18 cellular contexts compared by ENCODE assay signal in the genomic region with DNA sequence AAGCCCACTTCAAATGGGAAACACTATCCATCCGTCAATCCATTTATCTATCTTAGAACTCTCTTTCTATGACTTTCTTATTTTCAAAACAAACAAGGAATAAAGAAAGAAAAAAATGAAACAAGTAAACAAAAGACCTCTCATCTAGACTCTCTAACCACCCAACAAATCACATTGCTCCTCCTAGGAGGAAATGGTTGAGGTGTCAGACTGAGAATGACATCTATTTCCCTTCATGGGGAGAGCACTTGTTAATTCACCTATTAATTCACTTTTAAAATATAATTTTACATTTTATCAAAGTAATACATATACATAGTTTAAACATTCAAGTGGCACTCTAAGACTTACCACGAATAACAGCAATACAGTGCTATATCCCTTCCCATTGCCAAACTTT. TPM values are rescaled to one million over a fixed set of nuclear protein-coding genes. Genes with fewer than 3 reads are reported as not detected.
DNase-seq lines count a peak whose midpoint lies in the region; ATAC-seq and TF ChIP-seq lines count a peak whose summit lies in the region.
"Had no signal": no experiment of that assay in that cellular context is flagged by ENCODE, and none has a peak within 500 bp of the region (broad histone marks: within the 10 kb centered on the region; RNA-seq: fewer than 3 reads in every experiment).

No MANE protein-coding gene starts in this region.

- H3K56ac ChIP-seq in IMR-90 (ENCODE audit: extremely low read depth, insufficient read depth, low read length), result no peak overlapping the region

- H3K9me1 ChIP-seq in IMR-90 (ENCODE audit: insufficient read depth, low read length), result no peaks in the 10 kb centered on the region; the same call in 1 of the 2 replicates

- in situ Hi-C loops in IMR-90 (cut with MboI; ENCODE audit: low sequenced_read_pairs), result no loop called here

- no peak overlapping the region for H2BK5ac ChIP-seq in IMR-90 (ENCODE audit: low read depth, low read length, poor library complexity, severe bottlenecking)

- TF ChIP-seq RAD21 in IMR-90 (IDR thresholded peaks at IDR 0.05; ENCODE audit: low read length), result no peak

- no peaks in the 10 kb centered on the region for H3K36me3 Mint-ChIP-seq in effector memory CD8-positive, alpha-beta T cell (ENCODE audit: insufficient read depth)
- H3K36me3 Mint-ChIP-seq: CD4-positive, alpha-beta memory T cell had no signal

- DNase-seq in IMR-90, result no peak
- peak; percentile 12 for DNase-seq in Karpas-422
- DNase-seq in effector memory CD8-positive, alpha-beta T cell, result no peak
- no peak for DNase-seq in omental fat pad (ENCODE audit: low spot score)
- no peak for DNase-seq in RWPE1 (ENCODE audit: low spot score)
- DNase-seq: C1 segment of cervical spinal cord; Calu3; CD4-positive, alpha-beta memory T cell; COR-L47; DMS53; DMS79 treated with DMSO at 0.1 percent for 48 hours; GF-D8; H9 had no signal

- H2AFZ ChIP-seq in IMR-90 (replicated peaks; ENCODE audit: low read length, poor library complexity) (no peak overlapping the region), Karpas-422 (ENCODE audit: low read length) (no peak overlapping the region)
- H2AFZ ChIP-seq: GM23338 had no signal

- H4K8ac ChIP-seq in IMR-90 (ENCODE audit: low read depth in 2 of 2, low read length in 2 of 2), result no peak overlapping the region

- CTCF ChIA-PET in IMR-90 (lab: Yijun Ruan, JAX) (no interaction called here), RWPE1 (lab: Yijun Ruan, JAX) (no interaction called here)

- no peak for ATAC-seq in IMR-90 (ENCODE audit: low read depth)
- peak; percentile 81 for ATAC-seq in effector memory CD8-positive, alpha-beta T cell (replicated peaks)
- ATAC-seq in omental fat pad (ENCODE audit: low FRiP score), result no peak
- no peak for ATAC-seq in GM21447 (IDR thresholded peaks at IDR 0.05; ENCODE audit: unreplicated experiment)
- ATAC-seq: GM23338, HCT116 had no signal

- BruUV-seq in IMR-90 (replicated peaks; lab: Mats Ljungman, UMichigan), result no TSS peak

- H3K27me3 Mint-ChIP-seq in effector memory CD8-positive, alpha-beta T cell, result peaks cover 29 to 39% of the 10 kb centered on the region in 2 donors

- no peaks in the 10 kb centered on the region for H4K20me1 ChIP-seq in IMR-90 (ENCODE audit: insufficient read depth, low read length)
- H4K20me1 ChIP-seq in Karpas-422 (ENCODE audit: insufficient read depth, low read depth, low read length), result no peaks in the 10 kb centered on the region

- no peaks in the 10 kb centered on the region for H3K79me1 ChIP-seq in IMR-90 (ENCODE audit: low read depth in 1 of 2, low read length in 2 of 2)

- no peak overlapping the region for H4K91ac ChIP-seq in IMR-90 (ENCODE audit: insufficient read depth, low read depth, low read length)

- H2AK5ac ChIP-seq in IMR-90 (ENCODE audit: low read depth, low read length), result no peak overlapping the region

- H3K4me1 ChIP-seq in IMR-90 (ENCODE audit: control insufficient read depth, insufficient read depth, low read length) (peaks cover 6% of the 10 kb centered on the region), Karpas-422 (ENCODE audit: low read length) (no peaks in the 10 kb centered on the region)

- no peak overlapping the region for H3K4me3 Mint-ChIP-seq in effector memory CD8-positive, alpha-beta T cell
- H3K4me3 Mint-ChIP-seq: CD4-positive, alpha-beta memory T cell; GM23338; H9 had no signal

- H3K79me2 ChIP-seq in Karpas-422 (ENCODE audit: low read length), result no peaks in the 10 kb centered on the region

- H2BK15ac ChIP-seq in IMR-90 (ENCODE audit: low read depth, low read length), result 0 out of 3 replicates have a peak overlapping the region, but pooled peaks have one; percentile 14

- no peaks in the 10 kb centered on the region for H3K27me3 ChIP-seq in IMR-90 (ENCODE audit: control insufficient read depth, insufficient read depth, low read length)
- H3K27me3 ChIP-seq in Karpas-422 (ENCODE audit: low read length), result no peaks in the 10 kb centered on the region

- no peak overlapping the region for H3K14ac ChIP-seq in IMR-90 (replicated peaks; ENCODE audit: low read depth, low read length)

- H3K27ac Mint-ChIP-seq in effector memory CD8-positive, alpha-beta T cell, result no peak overlapping the region
- H3K27ac Mint-ChIP-seq: CD4-positive, alpha-beta memory T cell; GM23338; H9 had no signal

- no peak for TF ChIP-seq POLR2A in IMR-90 (IDR thresholded peaks at IDR 0.05; ENCODE audit: low read depth, low read length)

- H3K9me2 ChIP-seq in Karpas-422 (replicated peaks; ENCODE audit: insufficient read depth, low read length), result no peaks in the 10 kb centered on the region

- H2AK9ac ChIP-seq in IMR-90 (replicated peaks; ENCODE audit: low read depth, low read length, poor library complexity), result no peak overlapping the region

- no peak overlapping the region for H3K27ac ChIP-seq in IMR-90 (ENCODE audit: insufficient read depth, low read length)
- H3K27ac ChIP-seq in Karpas-422 (ENCODE audit: low read length), result no peak overlapping the region
- no peak overlapping the region for H3K27ac ChIP-seq in RWPE1

- WGBS in IMR-90 (ENCODE audit: extremely low coverage in 2 of 2, insufficient read length in 1 of 2), 2 experiments, result no CpG with 5 or more reads among the region's 2 CpGs

- H3K9me3 Mint-ChIP-seq in effector memory CD8-positive, alpha-beta T cell, result peaks cover 0 to 2% of the 10 kb centered on the region in 2 donors

- TF ChIP-seq CTCF in IMR-90 (conservative IDR thresholded peaks at IDR 0.05; ENCODE audit: low read depth, low read length) (no peak), omental fat pad (IDR thresholded peaks at IDR 0.05) (no peak), RWPE1 (conservative IDR thresholded peaks at IDR 0.05; ENCODE audit: low read depth) (no peak)

- H3K9ac ChIP-seq in IMR-90 (ENCODE audit: low read depth, low read length) (no peak overlapping the region), Karpas-422 (ENCODE audit: low read length) (no peak overlapping the region)

- H3K4me2 ChIP-seq in IMR-90 (ENCODE audit: low read depth, low read length) (no peak overlapping the region), Karpas-422 (ENCODE audit: low read depth, low read length, poor library complexity, severe bottlenecking) (no peak overlapping the region)
- H3K4me2 ChIP-seq: GM23338 had no signal

- intact Hi-C loops in IMR-90 (cut with micrococcal nuclease), result no loop called here

- no peak overlapping the region for H2BK20ac ChIP-seq in IMR-90 (ENCODE audit: low read depth, low read length)

- H3K4ac ChIP-seq in IMR-90 (ENCODE audit: low read depth, low read length), result no peak overlapping the region

- H3K18ac ChIP-seq in IMR-90 (ENCODE audit: low read depth, low read length), result no peak overlapping the region

- dilution Hi-C loops in IMR-90 (cut with HindIII; ENCODE audit: low sequenced_read_pairs, unreplicated experiment), result no loop called here

- H3K36me3 ChIP-seq in IMR-90 (ENCODE audit: control insufficient read depth, insufficient read depth, low read length) (no peaks in the 10 kb centered on the region), Karpas-422 (ENCODE audit: insufficient read depth, low read length) (no peaks in the 10 kb centered on the region)

- H3K9me3 ChIP-seq in IMR-90 (ENCODE audit: control insufficient read depth, insufficient read depth, low read length) (no peaks in the 10 kb centered on the region), Karpas-422 (ENCODE audit: low read length) (no peaks in the 10 kb centered on the region)

- POLR2A ChIA-PET in IMR-90 (lab: Charles Lee; ENCODE audit: unreplicated experiment) (interaction anchor here (0.6 kb wide), 1 partner anchor 40 kb away, joined by 3 read pairs; no protein-coding TSS in a partner anchor), RWPE1 (lab: Yijun Ruan, JAX; ENCODE audit: low non-redundant PET) (no interaction called here)

- H3K4me3 ChIP-seq in IMR-90 (ENCODE audit: insufficient read depth, low read depth, low read length) (no peak overlapping the region), Karpas-422 (ENCODE audit: low read length) (no peak overlapping the region)
- H3K4me3 ChIP-seq: GM23338 had no signal

- H4K5ac ChIP-seq in IMR-90 (ENCODE audit: low read depth, low read length), result no peak overlapping the region

- H3K23ac ChIP-seq in IMR-90 (ENCODE audit: low read depth, low read length), result no peak overlapping the region

- H2BK120ac ChIP-seq in IMR-90 (ENCODE audit: low read depth, low read length), result no peak overlapping the region

- no peaks in the 10 kb centered on the region for H3K4me1 Mint-ChIP-seq in effector memory CD8-positive, alpha-beta T cell (ENCODE audit: low read depth in 2 of 2)
- H3K4me1 Mint-ChIP-seq: GM23338, H9 had no signal

TF ChIP-seq in IMR-90, 13 proteins besides CTCF, POLR2A, EP300 and RAD21 (continues in another document):
- TF ChIP-seq CEBPB (IDR thresholded peaks at IDR 0.05; ENCODE audit: low read depth, low read length), result no peak
- TF ChIP-seq RCOR1 (IDR thresholded peaks at IDR 0.05; ENCODE audit: insufficient replicate concordance, low read length), result no peak
- no peak for TF ChIP-seq MXI1 (IDR thresholded peaks at IDR 0.05; ENCODE audit: borderline replicate concordance, low read depth, low read length)
- TF ChIP-seq RFX5 (IDR thresholded peaks at IDR 0.05; ENCODE audit: low read depth, low read length), result no peak
- TF ChIP-seq NFE2L2 (IDR thresholded peaks at IDR 0.05; ENCODE audit: low read depth, low read length), result no peak
- TF ChIP-seq CHD1 (IDR thresholded peaks at IDR 0.05; ENCODE audit: low read depth, low read length), result no peak
- TF ChIP-seq SMC3 (IDR thresholded peaks at IDR 0.05; ENCODE audit: low read depth, low read length), result no peak
- no peak for TF ChIP-seq MAZ (IDR thresholded peaks at IDR 0.05; ENCODE audit: borderline replicate concordance, low read depth, low read length)
- TF ChIP-seq, protein P1, sequence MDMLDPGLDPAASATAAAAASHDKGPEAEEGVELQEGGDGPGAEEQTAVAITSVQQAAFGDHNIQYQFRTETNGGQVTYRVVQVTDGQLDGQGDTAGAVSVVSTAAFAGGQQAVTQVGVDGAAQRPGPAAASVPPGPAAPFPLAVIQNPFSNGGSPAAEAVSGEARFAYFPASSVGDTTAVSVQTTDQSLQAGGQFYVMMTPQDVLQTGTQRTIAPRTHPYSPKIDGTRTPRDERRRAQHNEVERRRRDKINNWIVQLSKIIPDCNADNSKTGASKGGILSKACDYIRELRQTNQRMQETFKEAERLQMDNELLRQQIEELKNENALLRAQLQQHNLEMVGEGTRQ (IDR thresholded peaks at IDR 0.05; ENCODE audit: low read depth, low read length), result no peak

RNA-seq across cellular contexts. Expression of a gene that starts 2.4 kb away (rescaled TPM):
- total RNA-seq in IMR-90 (2012; rRNA removed) (0.56 and 0.90 TPM in 2 replicates), omental fat pad (not detected)
- polyA plus RNA-seq in IMR-90 (2012; rRNA removed), result 0.34 and 0.39 TPM in 2 replicates
- 0.10 and 0.13 TPM in 2 replicates for polyA plus RNA-seq in IMR-90 (2012; cell fraction: cytosol; rRNA removed)
- polyA plus RNA-seq in IMR-90 (2012; cell fraction: nucleus; rRNA removed; ENCODE audit: low replicate concordance), result 0.07 and 0.80 TPM in 2 replicates
- not detected in 2 replicates for total RNA-seq in Karpas-422 (2014; rRNA removed; shearing (Covaris generic); ENCODE audit: low replicate concordance)
- total RNA-seq: CD4-positive, alpha-beta memory T cell; G401; GM23338 had no signal
- polyA plus RNA-seq: BJ; CD4-positive, alpha-beta memory T cell; GM23338 had no signal
